Comparison of ENCODE assay signal across 9 cellular contexts in genomic region chr18:12121175-12122095, GRCh38. TPM values are rescaled to one million over a fixed set of nuclear protein-coding genes. Genes with fewer than 3 reads are reported as not detected.
DNase-seq lines count a peak whose midpoint lies in the region; ATAC-seq, FAIRE-seq and TF ChIP-seq lines count a peak whose summit lies in the region.
"Had no signal": no experiment of that assay in that cellular context is flagged by ENCODE, and none has a peak within 500 bp of the region (broad histone marks: within the 10 kb centered on the region; RNA-seq: fewer than 3 reads in every experiment).

No MANE protein-coding gene starts in this region.

- no peaks in the 10 kb centered on the region for H3K36me3 ChIP-seq in adipocyte (ENCODE audit: control insufficient read depth, insufficient read depth, low read length, severe bottlenecking)
- H3K36me3 ChIP-seq in kidney (ENCODE audit: control insufficient read depth in 1 of 2, insufficient read depth in 2 of 2, low read length in 2 of 2), result no peaks in the 10 kb centered on the region

- no peak overlapping the region for H3K4me3 Mint-ChIP-seq in natural killer cell
- H3K4me3 Mint-ChIP-seq: T-helper 17 cell had no signal

- H3K9ac ChIP-seq in adipocyte (ENCODE audit: low read length), result no peak overlapping the region
- H3K9ac ChIP-seq in kidney (ENCODE audit: low read length in 2 of 2), result no peak overlapping the region

- intact Hi-C loops in kidney (cut with DNase I) (no loop called here), natural killer cell (cut with micrococcal nuclease) (no loop called here)

- no peaks in the 10 kb centered on the region for H3K9me3 Mint-ChIP-seq in natural killer cell

- no peak overlapping the region for H3K4me3 ChIP-seq in adipocyte (ENCODE audit: low read length)
- no peak overlapping the region for H3K4me3 ChIP-seq in kidney (ENCODE audit: low read length in 2 of 2)

- H3K9me3 ChIP-seq in adipocyte (ENCODE audit: control insufficient read depth, low read length), result no peaks in the 10 kb centered on the region
- H3K9me3 ChIP-seq in kidney (ENCODE audit: control insufficient read depth in 1 of 2, low read length in 2 of 2), result no peaks in the 10 kb centered on the region

- no peak overlapping the region for H3K27ac Mint-ChIP-seq in natural killer cell
- H3K27ac Mint-ChIP-seq: T-helper 17 cell had no signal

- ATAC-seq in HG03139 (IDR thresholded peaks at IDR 0.05; ENCODE audit: unreplicated experiment) (no peak), GM18909 (IDR thresholded peaks at IDR 0.05; ENCODE audit: poor library complexity, unreplicated experiment) (no peak), natural killer cell (no peak)
- ATAC-seq: T-helper 17 cell had no signal

- TF ChIP-seq CTCF in C4-2B (conservative IDR thresholded peaks at IDR 0.05), result peak; percentile 65
- TF ChIP-seq CTCF in kidney (IDR thresholded peaks at IDR 0.05; ENCODE audit: borderline replicate concordance, extremely low read depth, insufficient read depth), result peak; percentile 23
- TF ChIP-seq CTCF in natural killer cell (IDR thresholded peaks at IDR 0.05), result no peak

- no peaks in the 10 kb centered on the region for H3K4me1 Mint-ChIP-seq in natural killer cell
- H3K4me1 Mint-ChIP-seq: T-helper 17 cell had no signal

- H3K27me3 ChIP-seq in adipocyte (replicated peaks; ENCODE audit: control insufficient read depth, insufficient read depth, low read length), result no peaks in the 10 kb centered on the region

- DNase-seq in HT1080 (ENCODE audit: low read depth), result peak; percentile 17
- peak; percentile 6 for DNase-seq in adipocyte (ENCODE audit: low read depth)
- DNase-seq in kidney, result no peak
- DNase-seq in NCI-H1417 (lab: John Stamatoyannopoulos, UW), result no peak
- DNase-seq in natural killer cell, result no peak
- DNase-seq: T-helper 17 cell had no signal

- no peaks in the 10 kb centered on the region for H3K36me3 Mint-ChIP-seq in natural killer cell

- peaks cover 21 to 65% of the 10 kb centered on the region in 2 donors for H3K27me3 Mint-ChIP-seq in natural killer cell (ENCODE audit: low read depth in 2 of 2)

- H3K27ac ChIP-seq in C4-2B (no peak overlapping the region), kidney (ENCODE audit: low read depth in 2 of 2, low read length in 2 of 2) (no peak overlapping the region)

- no peaks in the 10 kb centered on the region for H3K4me1 ChIP-seq in adipocyte (ENCODE audit: control insufficient read depth, insufficient read depth, low read length)
- H3K4me1 ChIP-seq in kidney (ENCODE audit: control insufficient read depth in 1 of 2, insufficient read depth in 1 of 2, low read depth in 1 of 2, low read length in 2 of 2), result no peaks in the 10 kb centered on the region

- FAIRE-seq in kidney (lab: Jason Lieb, UNC), result no peak

RNA-seq across cellular contexts. Expression of gene ANKRD62, which starts 27.8 kb away (rescaled TPM):
- 0.03 and 0.10 TPM in 2 replicates for total RNA-seq in HT1080 (2014; rRNA removed; shearing (Covaris generic))
- polyA plus RNA-seq in HT1080 (2015; cell fraction: cytosol; rRNA removed), result not detected in 2 replicates
- not detected in 2 replicates for polyA plus RNA-seq in HT1080 (2015; cell fraction: nucleus; rRNA removed)
- total RNA-seq in kidney (not detected), natural killer cell (not detected)
- not detected for polyA plus RNA-seq in kidney (ENCODE audit: insufficient read depth, low read depth, low replicate concordance)
- total RNA-seq: T-helper 17 cell had no signal

Comparison
In these comparisons a context has a peak if more than half of its experiments do, and no peak if none do; other contexts are left out.
1. DNase-seq: peak in HT1080 (single experiment) and adipocyte (single experiment); none in kidney (single experiment), NCI-H1417 (0 of 3) and natural killer cell (single experiment).